17 cellular contexts compared by ENCODE assay signal in the genomic region with DNA sequence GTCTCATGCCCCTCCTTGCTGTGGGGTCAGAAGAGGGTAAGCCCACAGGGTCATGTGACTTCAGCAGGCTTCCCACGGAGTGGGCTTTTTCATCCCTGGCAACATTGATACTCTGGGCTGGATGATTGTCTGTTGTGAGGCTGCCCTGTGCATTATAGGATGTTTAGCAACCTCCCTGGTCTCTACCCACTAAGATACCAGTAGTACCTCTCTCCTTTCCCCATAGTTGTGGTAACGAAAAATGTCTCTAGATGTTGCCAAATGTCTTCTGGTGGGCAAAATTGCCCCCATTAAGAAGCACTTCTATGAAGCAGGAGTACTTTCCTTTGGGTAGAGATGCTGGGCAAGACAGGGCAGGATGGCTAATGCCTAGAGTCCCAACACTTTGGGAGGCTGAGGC.
"Had no signal": no experiment of that assay in that cellular context is flagged by ENCODE, and none has a peak within 500 bp of the region (broad histone marks: within the 10 kb centered on the region; RNA-seq: fewer than 3 reads in every experiment).

No MANE protein-coding gene starts in this region.

- H3K36me3 Mint-ChIP-seq: activated CD4-positive, alpha-beta memory T cell treated with anti-CD3 and anti-CD28 coated beads for 36 hours had no signal

- FAIRE-seq: bronchial epithelial cell, endothelial cell of umbilical vein, islet of Langerhans had no signal

- H3K27ac Mint-ChIP-seq: activated CD4-positive, alpha-beta memory T cell treated with anti-CD3 and anti-CD28 coated beads for 36 hours; activated T-helper 1 cell treated with anti-CD3 and anti-CD28 coated beads, Interleukin-12 subunit alpha, Interleukin-12 subunit beta, Interleukin-2, Interleukin-4 antibody, amounts not matched to agents 30 ng/mL and 10 ng/mL and 1 ng/mL, durations not matched to agents 14 hours and 24 hours and 36 hours had no signal

- H3K36me3 ChIP-seq: ascending aorta, heart left ventricle, spleen, suprapubic skin, upper lobe of left lung had no signal

- DNase-seq: activated CD4-positive, alpha-beta memory T cell treated with anti-CD3 and anti-CD28 coated beads for 36 hours; activated naive CD4-positive, alpha-beta T cell; foreskin melanocyte; heart left ventricle; spleen; stimulated activated CD4-positive, alpha-beta T cell treated with anti-CD3 and anti-CD28 coated beads, Interleukin-1b, Interleukin-23, amount 100 ng/mL, for 48 hours; stimulated activated naive CD4-positive, alpha-beta T cell treated with Interleukin-2 at 50 U/mL for 16 hours; T-helper 9 cell; upper lobe of left lung had no signal

- H3K9me3 Mint-ChIP-seq: activated CD4-positive, alpha-beta memory T cell treated with anti-CD3 and anti-CD28 coated beads for 36 hours; activated T-helper 1 cell treated with anti-CD3 and anti-CD28 coated beads, Interleukin-12 subunit alpha, Interleukin-12 subunit beta, Interleukin-2, Interleukin-4 antibody, amounts not matched to agents 30 ng/mL and 10 ng/mL and 1 ng/mL, durations not matched to agents 14 hours and 24 hours and 36 hours; nephron had no signal

- H3K9me3 ChIP-seq: ascending aorta, heart left ventricle, spleen, suprapubic skin, upper lobe of left lung had no signal

- H3K27ac ChIP-seq: ascending aorta, suprapubic skin, upper lobe of left lung had no signal

- H3K4me3 Mint-ChIP-seq: activated CD4-positive, alpha-beta memory T cell treated with anti-CD3 and anti-CD28 coated beads for 36 hours; activated T-helper 1 cell treated with anti-CD3 and anti-CD28 coated beads, Interleukin-12 subunit alpha, Interleukin-12 subunit beta, Interleukin-2, Interleukin-4 antibody, amounts not matched to agents 30 ng/mL and 10 ng/mL and 1 ng/mL, durations not matched to agents 14 hours and 24 hours and 36 hours; nephron had no signal

- H3K4me3 ChIP-seq: ascending aorta, heart left ventricle, spleen, suprapubic skin, upper lobe of left lung had no signal

- H3K27me3 Mint-ChIP-seq: activated CD4-positive, alpha-beta memory T cell treated with anti-CD3 and anti-CD28 coated beads for 36 hours had no signal

- H3K27me3 ChIP-seq: ascending aorta, heart left ventricle, spleen, suprapubic skin, upper lobe of left lung had no signal

- ATAC-seq: heart left ventricle, sciatic nerve had no signal
